In the genomic region with DNA sequence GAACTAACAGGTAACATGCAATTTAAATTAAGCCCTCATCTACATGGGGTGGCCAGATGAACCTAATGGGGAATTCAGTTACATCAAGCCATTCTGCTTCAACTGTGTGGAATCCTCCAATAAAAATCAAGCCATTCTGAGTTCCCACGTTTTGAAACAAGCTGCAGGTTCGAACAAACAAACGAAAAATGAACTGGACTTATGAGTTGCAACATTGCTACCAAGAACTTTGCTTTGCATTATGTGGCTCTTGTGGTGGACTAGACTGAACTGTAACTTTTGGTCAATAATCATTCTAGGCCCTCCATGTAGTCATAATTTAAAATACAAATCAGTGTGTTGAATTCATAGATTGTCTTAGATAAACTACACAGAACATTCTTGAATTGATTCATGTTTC, we compare ENCODE assay signal across 29 cellular contexts.
"Had no signal": no experiment of that assay in that cellular context is flagged by ENCODE, and none has a peak within 500 bp of the region (broad histone marks: within the 10 kb centered on the region; RNA-seq: fewer than 3 reads in every experiment).

No MANE protein-coding gene starts in this region.

- H3K9me3 ChIP-seq: lower lobe of right lung, neutrophil, ovary, right atrium auricular region, stomach, testis, thyroid gland, transverse colon, upper lobe of left lung, vagina had no signal

- ATAC-seq: left ventricle myocardium superior; lower lobe of right lung; natural killer cell; sciatic nerve; stimulated activated naive B cell treated with anti-CD40 and anti-IgM and Interleukin-4, amounts not matched to agents 10 μg/mL and 1 μg/mL and 100 μg/mL, for 72 hours; stimulated activated naive CD8-positive, alpha-beta T cell treated with anti-CD3 and anti-CD28 coated beads, Interleukin-15, Interleukin-2, amounts not matched to agents 100 U/mL and 50 U/mL, for 24 hours had no signal

- H3K4me2 ChIP-seq: hepatocyte, neural progenitor cell had no signal

- H3K27ac ChIP-seq: hepatocyte, lower lobe of right lung, neural progenitor cell, neutrophil, ovary, right atrium auricular region, skin epidermis, stomach, testis, thyroid gland, transverse colon, upper lobe of left lung, vagina had no signal

- H3K4me1 ChIP-seq: lower lobe of right lung, neural progenitor cell, right atrium auricular region, stomach, testis, thyroid gland, transverse colon, upper lobe of left lung, vagina had no signal

- H3K9me3 Mint-ChIP-seq: mesothelial cell of epicardium; naive B cell; natural killer cell; nephron progenitor cell; neural progenitor cell; stimulated activated naive B cell treated with anti-CD40 and anti-IgM and Interleukin-4, amounts not matched to agents 10 μg/mL and 1 μg/mL and 100 μg/mL, for 72 hours had no signal

- H3K4me3 ChIP-seq: hepatocyte, lower lobe of right lung, neural progenitor cell, ovary, right atrium auricular region, skin epidermis, stomach, testis, thyroid gland, transverse colon, upper lobe of left lung, vagina had no signal

- H3K79me2 ChIP-seq: hepatocyte had no signal

- H3K4me1 Mint-ChIP-seq: mesothelial cell of epicardium; naive B cell; natural killer cell; nephron progenitor cell; neural progenitor cell; stimulated activated naive B cell treated with anti-CD40 and anti-IgM and Interleukin-4, amounts not matched to agents 10 μg/mL and 1 μg/mL and 100 μg/mL, for 72 hours had no signal

- H3K27ac Mint-ChIP-seq: mesothelial cell of epicardium; naive B cell; natural killer cell; nephron progenitor cell; neural progenitor cell; progenitor cell of endocrine pancreas; stimulated activated naive B cell treated with anti-CD40 and anti-IgM and Interleukin-4, amounts not matched to agents 10 μg/mL and 1 μg/mL and 100 μg/mL, for 72 hours had no signal

- H2AFZ ChIP-seq: hepatocyte, neural progenitor cell had no signal

- H3K9ac ChIP-seq: neural progenitor cell had no signal

- H3K36me3 ChIP-seq: neural progenitor cell, ovary, right atrium auricular region, thyroid gland had no signal

- H3K27me3 Mint-ChIP-seq: naive B cell; progenitor cell of endocrine pancreas; stimulated activated naive B cell treated with anti-CD40 and anti-IgM and Interleukin-4, amounts not matched to agents 10 μg/mL and 1 μg/mL and 100 μg/mL, for 72 hours had no signal

- DNase-seq: islet precursor cell; left ventricle myocardium superior; lower lobe of right lung; mammary epithelial cell; mesendoderm; naive B cell; natural killer cell; nephron progenitor cell; ovary; stimulated activated CD4-positive, alpha-beta T cell treated with anti-CD3 and anti-CD28 coated beads, Interleukin-12 subunit alpha, Interleukin-12 subunit beta, amount 100 ng/mL, for 4 hours; stimulated activated CD4-positive, alpha-beta T cell treated with anti-CD3 and anti-CD28 coated beads, Interleukin-15, amount 100 ng/mL, for 24 hours; stimulated activated CD4-positive, alpha-beta T cell treated with anti-CD3 and anti-CD28 coated beads, Interleukin-2, amount 100 ng/mL, for 24 hours; stimulated activated CD4-positive, alpha-beta T cell treated with anti-CD3 and anti-CD28 coated beads, Interleukin-4, amount 100 ng/mL, for 1 hour; stimulated activated naive B cell treated with anti-CD40 and anti-IgM and Interleukin-4, amounts not matched to agents 10 μg/mL and 1 μg/mL and 100 μg/mL, for 72 hours; stimulated activated naive CD8-positive, alpha-beta T cell treated with anti-CD3 and anti-CD28 coated beads, Interleukin-15, Interleukin-2, amounts not matched to agents 100 U/mL and 50 U/mL, for 24 hours; stomach; testis; thyroid gland; transverse colon; upper lobe of left lung had no signal

- H3K27me3 ChIP-seq: hepatocyte, neural progenitor cell, neutrophil, ovary, right atrium auricular region, stomach, testis, thyroid gland, transverse colon, upper lobe of left lung, vagina had no signal

- H3K4me3 Mint-ChIP-seq: mesothelial cell of epicardium; naive B cell; natural killer cell; nephron progenitor cell; neural progenitor cell; stimulated activated naive B cell treated with anti-CD40 and anti-IgM and Interleukin-4, amounts not matched to agents 10 μg/mL and 1 μg/mL and 100 μg/mL, for 72 hours had no signal

- H3K36me3 Mint-ChIP-seq: mesothelial cell of epicardium, neural progenitor cell had no signal
